In the genomic region with DNA sequence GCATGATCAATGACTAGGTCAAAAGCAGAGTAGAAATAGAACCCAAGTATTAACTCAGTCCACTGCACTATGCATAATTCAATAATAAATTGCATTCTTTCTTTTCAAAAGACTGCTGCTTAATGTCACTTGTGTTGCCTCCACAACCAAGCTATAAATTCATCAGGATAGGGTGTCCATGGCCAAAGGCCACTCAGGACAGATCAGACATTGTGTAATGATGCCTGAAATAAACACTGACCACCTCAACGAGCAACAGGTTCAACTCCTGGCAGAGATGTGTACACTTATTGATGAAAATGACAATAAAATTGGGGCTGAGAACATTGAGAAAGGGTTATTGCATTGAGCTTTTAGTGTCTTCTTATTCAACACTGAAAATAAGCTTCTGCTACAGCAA, we compare ENCODE assay signal across 32 cellular contexts.
"Had no signal": no experiment of that assay in that cellular context is flagged by ENCODE, and none has a peak within 500 bp of the region (broad histone marks: within the 10 kb centered on the region; RNA-seq: fewer than 3 reads in every experiment).

No MANE protein-coding gene starts in this region.

- H3K27ac ChIP-seq: adrenal gland, body of pancreas, epithelial cell of prostate, esophagus squamous epithelium, gastroesophageal sphincter, heart right ventricle, WERI-Rb-1 had no signal

- H3K4me1 ChIP-seq: adrenal gland, esophagus squamous epithelium, heart right ventricle had no signal

- DNase-seq: activated CD4-positive, alpha-beta memory T cell treated with anti-CD3 and anti-CD28 coated beads for 36 hours; activated CD4-positive, alpha-beta T cell treated with anti-CD3 and anti-CD28 coated beads for 36 hours; activated CD4-positive, alpha-beta T cell treated with anti-CD3 and anti-CD28 coated beads, Interleukin-2, amount 10 ng/mL, durations not matched to agents 24 days and 14 days; activated CD4-positive, CD25-positive, alpha-beta regulatory T cell; activated CD4-positive, CD25-positive, alpha-beta regulatory T cell treated with anti-CD3 and anti-CD28 coated beads, Interleukin-2, amount 50 U/mL, for 72 hours; activated CD8-positive, alpha-beta memory T cell treated with anti-CD3 and anti-CD28 coated beads, Interleukin-2, amount 10 ng/mL, durations not matched to agents 7 days and 5 days; activated CD8-positive, alpha-beta memory T cell treated with anti-CD3 and anti-CD28 coated beads, Interleukin-2, amount 50 U/mL, for 4 hours; activated CD8-positive, alpha-beta T cell treated with anti-CD3 and anti-CD28 coated beads, Interleukin-2, amount 10 ng/mL, durations not matched to agents 7 days and 5 days; activated effector memory CD4-positive, alpha-beta T cell treated with anti-CD3 and anti-CD28 coated beads, Interleukin-2, amount 50 U/mL, for 16 hours; activated naive CD4-positive, alpha-beta T cell treated with anti-CD3 and anti-CD28 coated beads for 36 hours; activated naive CD8-positive, alpha-beta T cell treated with anti-CD3 and anti-CD28 coated beads for 36 hours; activated naive CD8-positive, alpha-beta T cell treated with anti-CD3 and anti-CD28 coated beads, Interleukin-2, amount 50 U/mL, for 24 hours; activated T-cell treated with anti-CD3 and anti-CD28 coated beads, Interleukin-2, amount 50 U/mL, for 1 hour; activated T-cell treated with anti-CD3 and anti-CD28 coated beads, Interleukin-2, amount 50 U/mL, for 48 hours; adrenal gland; amygdala; aorta; body of pancreas; caudate nucleus; cortex of kidney; dermis blood vessel endothelial cell; effector CD4-positive, alpha-beta T cell; effector memory CD8-positive, alpha-beta T cell; esophagus squamous epithelium; foreskin melanocyte; heart right ventricle; T-helper 17 cell; T1000; WERI-Rb-1 had no signal

- H3K36me3 ChIP-seq: adrenal gland, esophagus squamous epithelium, gastroesophageal sphincter, heart right ventricle, WERI-Rb-1 had no signal

- H3K9me3 ChIP-seq: adrenal gland, body of pancreas, esophagus squamous epithelium, gastroesophageal sphincter, heart right ventricle had no signal

- H3K27me3 ChIP-seq: adrenal gland, body of pancreas, esophagus squamous epithelium, gastroesophageal sphincter, heart right ventricle had no signal

- H3K4me3 ChIP-seq: adrenal gland, body of pancreas, esophagus squamous epithelium, gastroesophageal sphincter, heart right ventricle had no signal

- ATAC-seq: activated CD4-positive, alpha-beta T cell treated with anti-CD3 and anti-CD28 coated beads for 36 hours; activated CD8-positive, alpha-beta memory T cell treated with anti-CD3 and anti-CD28 coated beads, Interleukin-2, amount 10 ng/mL, durations not matched to agents 7 days and 5 days; activated CD8-positive, alpha-beta T cell treated with anti-CD3 and anti-CD28 coated beads, Interleukin-2, amount 10 ng/mL, durations not matched to agents 7 days and 5 days; activated naive CD8-positive, alpha-beta T cell treated with anti-CD3 and anti-CD28 coated beads, Interleukin-2, amount 50 U/mL, for 24 hours; body of pancreas; effector memory CD8-positive, alpha-beta T cell; gastroesophageal sphincter; heart right ventricle; T-helper 17 cell had no signal

- FAIRE-seq: colon had no signal
